In the genomic region with DNA sequence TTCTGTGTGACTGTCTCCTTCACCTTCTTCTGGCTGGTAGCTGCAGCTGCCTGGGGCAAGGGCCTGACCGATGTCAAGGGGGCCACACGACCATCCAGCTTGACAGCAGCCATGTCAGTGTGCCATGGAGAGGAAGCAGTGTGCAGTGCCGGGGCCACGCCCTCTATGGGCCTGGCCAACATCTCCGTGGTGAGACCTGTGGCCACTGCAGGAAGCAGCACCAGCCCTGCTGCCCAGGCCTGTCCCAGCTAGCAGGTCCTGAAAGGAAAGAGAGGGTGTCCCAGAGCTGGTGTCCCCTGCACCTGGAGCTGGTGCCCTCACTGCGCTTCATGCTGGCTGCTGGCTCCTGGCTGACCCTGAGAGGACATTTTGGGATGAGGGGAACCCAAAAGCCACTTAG, we compare ENCODE assay signal across 1 cellular context.
TF ChIP-seq lines count a peak whose summit lies in the region.

No MANE protein-coding gene starts in this region.

TF ChIP-seq in HepG2, 621 proteins besides CTCF, POLR2A, EP300 and RAD21:
- TF ChIP-seq CC2D1A (CRISPR knock-in tag; IDR thresholded peaks at IDR 0.05), result no peak
